ENCODE assay signal across 7 cellular contexts in the genomic region with DNA sequence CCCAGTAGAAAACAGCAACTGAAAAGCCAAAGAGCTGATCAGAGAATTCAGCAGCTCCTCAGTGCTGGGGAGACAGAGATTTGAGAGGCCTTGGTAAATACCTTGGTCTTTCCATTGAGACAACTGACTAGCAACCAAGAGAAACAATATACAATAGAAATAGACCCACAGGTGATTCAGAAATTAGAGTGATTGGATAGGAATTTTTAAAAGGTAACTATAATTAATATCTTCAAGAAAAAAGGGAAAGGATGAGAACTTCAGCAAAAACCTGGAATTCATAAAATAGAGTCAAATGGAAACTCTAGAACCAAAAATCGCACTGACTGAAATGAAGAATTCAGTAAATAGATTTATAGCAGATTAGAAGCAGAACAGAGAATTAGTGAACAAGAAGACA.
"Had no signal": no experiment of that assay in that cellular context is flagged by ENCODE, and none has a peak within 500 bp of the region (broad histone marks: within the 10 kb centered on the region; RNA-seq: fewer than 3 reads in every experiment).

No MANE protein-coding gene starts in this region.

- DNase-seq: GM23248, GOT3, H7, KG1 had no signal

- H3K4me3 Mint-ChIP-seq: IgD-negative memory B cell had no signal

- H3K27ac Mint-ChIP-seq: IgD-negative memory B cell had no signal

- H3K9me3 Mint-ChIP-seq: IgD-negative memory B cell had no signal

- ATAC-seq: HCT116, HepG2 had no signal

- H3K27me3 Mint-ChIP-seq: IgD-negative memory B cell had no signal
